7 cellular contexts compared by ENCODE assay signal in genomic region chr17:8160741-8161221, GRCh38. TPM values are rescaled to one million over a fixed set of nuclear protein-coding genes. Genes with fewer than 3 reads are reported as not detected.
A peak's percentile ranks its signal among the peaks of the same experiment; 100 is the strongest.
DNase-seq lines count a peak whose midpoint lies in the region; ATAC-seq lines count a peak whose summit lies in the region.

No MANE protein-coding gene starts in this region.

- DNase-seq in immature natural killer cell: no peak
- DNase-seq in stimulated activated naive B cell treated with anti-CD40 and anti-IgM and Interleukin-4, amounts not matched to agents 10 μg/mL and 1 μg/mL and 100 μg/mL, for 72 hours: no peak
- DNase-seq in A172 (ENCODE audit: low spot score): no peak
- no peak for DNase-seq in 8988T

- H3K27me3 Mint-ChIP-seq in IgD-negative memory B cell (no peaks in the 10 kb centered on the region), immature natural killer cell (ENCODE audit: low read depth in 3 of 3) (peaks cover 11 to 43% (median 22%) of the 10 kb centered on the region in 3 donors)
- H3K27me3 Mint-ChIP-seq in activated naive CD8-positive, alpha-beta T cell: no peaks in the 10 kb centered on the region
- no peaks in the 10 kb centered on the region for H3K27me3 Mint-ChIP-seq in stimulated activated naive B cell treated with anti-CD40 and anti-IgM and Interleukin-4, amounts not matched to agents 10 μg/mL and 1 μg/mL and 100 μg/mL, for 72 hours

- ATAC-seq in stimulated activated naive B cell treated with anti-CD40 and anti-IgM and Interleukin-4, amounts not matched to agents 10 μg/mL and 1 μg/mL and 100 μg/mL, for 72 hours (replicated peaks): no peak
- ATAC-seq in HG02973 (IDR thresholded peaks at IDR 0.05; ENCODE audit: unreplicated experiment): no peak

- peak overlapping the region; percentile 76 to 94 (median 88) for H3K4me3 Mint-ChIP-seq in IgD-negative memory B cell
- H3K4me3 Mint-ChIP-seq in activated naive CD8-positive, alpha-beta T cell: peak overlapping the region; percentile 90
- peak overlapping the region; percentile 81 to 91 (median 86) for H3K4me3 Mint-ChIP-seq in immature natural killer cell
- H3K4me3 Mint-ChIP-seq in stimulated activated naive B cell treated with anti-CD40 and anti-IgM and Interleukin-4, amounts not matched to agents 10 μg/mL and 1 μg/mL and 100 μg/mL, for 72 hours: peak overlapping the region; percentile 17 to 84

- H3K27ac Mint-ChIP-seq in IgD-negative memory B cell (peak overlapping the region; percentile 85 to 95 (median 92)), immature natural killer cell (peak overlapping the region in 4 of 6 donors; percentile 91 to 97 (median 94))
- peak overlapping the region; percentile 94 for H3K27ac Mint-ChIP-seq in activated naive CD8-positive, alpha-beta T cell
- H3K27ac Mint-ChIP-seq in stimulated activated naive B cell treated with anti-CD40 and anti-IgM and Interleukin-4, amounts not matched to agents 10 μg/mL and 1 μg/mL and 100 μg/mL, for 72 hours: peak overlapping the region; percentile 93

- H3K36me3 Mint-ChIP-seq in IgD-negative memory B cell: no peaks in the 10 kb centered on the region
- H3K36me3 Mint-ChIP-seq in activated naive CD8-positive, alpha-beta T cell: peaks cover 2% of the 10 kb centered on the region
- peaks cover 0 to 13% (median 9%) of the 10 kb centered on the region in 3 donors for H3K36me3 Mint-ChIP-seq in immature natural killer cell
- H3K36me3 Mint-ChIP-seq in stimulated activated naive B cell treated with anti-CD40 and anti-IgM and Interleukin-4, amounts not matched to agents 10 μg/mL and 1 μg/mL and 100 μg/mL, for 72 hours: peaks cover 13 to 28% of the 10 kb centered on the region in 2 donors

- H3K9me3 Mint-ChIP-seq in IgD-negative memory B cell (no peaks in the 10 kb centered on the region), immature natural killer cell (no peaks in the 10 kb centered on the region)
- H3K9me3 Mint-ChIP-seq in activated naive CD8-positive, alpha-beta T cell (ENCODE audit: low read depth): no peaks in the 10 kb centered on the region
- no peaks in the 10 kb centered on the region for H3K9me3 Mint-ChIP-seq in stimulated activated naive B cell treated with anti-CD40 and anti-IgM and Interleukin-4, amounts not matched to agents 10 μg/mL and 1 μg/mL and 100 μg/mL, for 72 hours

- peaks cover 7 to 40% (median 36%) of the 10 kb centered on the region in 3 donors for H3K4me1 Mint-ChIP-seq in IgD-negative memory B cell
- H3K4me1 Mint-ChIP-seq in activated naive CD8-positive, alpha-beta T cell (ENCODE audit: low read depth): peaks cover 58% of the 10 kb centered on the region
- peaks cover 56 to 64% of the 10 kb centered on the region in 2 donors for H3K4me1 Mint-ChIP-seq in immature natural killer cell
- H3K4me1 Mint-ChIP-seq in stimulated activated naive B cell treated with anti-CD40 and anti-IgM and Interleukin-4, amounts not matched to agents 10 μg/mL and 1 μg/mL and 100 μg/mL, for 72 hours: peaks cover 46 to 61% of the 10 kb centered on the region in 2 donors

RNA-seq across cellular contexts. Expression of gene VAMP2, which starts 2.0 kb away (rescaled TPM):
- polyA plus RNA-seq in IgD-negative memory B cell (83.7 TPM), immature natural killer cell (10 to 100 TPM; 33.6 to 93.6 (median 39.5) TPM)
- total RNA-seq in A172 (2014; rRNA removed; shearing (Covaris generic)): 1.9 and 4.3 TPM in 2 replicates

RNA-seq across cellular contexts. Expression of gene PER1, which starts 8.6 kb away (rescaled TPM):
- polyA plus RNA-seq in IgD-negative memory B cell (12.6 TPM), immature natural killer cell (1 to 10 TPM; 3.5 to 8.5 (median 4.5) TPM)
- total RNA-seq in A172 (2014; rRNA removed; shearing (Covaris generic)): 6.9 and 7.5 TPM in 2 replicates

RNA-seq across cellular contexts. Expression of gene TMEM107, which starts 15.4 kb away (rescaled TPM):
- polyA plus RNA-seq in IgD-negative memory B cell (35.2 TPM), immature natural killer cell (10 to 100 TPM; 53.3 to 69.3 (median 64.0) TPM)
- 35.8 and 39.3 TPM in 2 replicates for total RNA-seq in A172 (2014; rRNA removed; shearing (Covaris generic))

RNA-seq across cellular contexts. Expression of gene BORCS6, which starts 29.2 kb away (rescaled TPM):
- polyA plus RNA-seq in IgD-negative memory B cell (30.0 TPM), immature natural killer cell (10 to 100 TPM; 24.0 to 38.8 (median 27.5) TPM)
- 8.8 and 10.9 TPM in 2 replicates for total RNA-seq in A172 (2014; rRNA removed; shearing (Covaris generic))

RNA-seq across cellular contexts. Expression of gene HES7, which starts 36.9 kb away (rescaled TPM):
- polyA plus RNA-seq in IgD-negative memory B cell: not detected
- polyA plus RNA-seq in immature natural killer cell: not detected
- total RNA-seq in A172 (2014; rRNA removed; shearing (Covaris generic)): not detected in 2 replicates
